8 cellular contexts compared by ENCODE assay signal in the genomic region with DNA sequence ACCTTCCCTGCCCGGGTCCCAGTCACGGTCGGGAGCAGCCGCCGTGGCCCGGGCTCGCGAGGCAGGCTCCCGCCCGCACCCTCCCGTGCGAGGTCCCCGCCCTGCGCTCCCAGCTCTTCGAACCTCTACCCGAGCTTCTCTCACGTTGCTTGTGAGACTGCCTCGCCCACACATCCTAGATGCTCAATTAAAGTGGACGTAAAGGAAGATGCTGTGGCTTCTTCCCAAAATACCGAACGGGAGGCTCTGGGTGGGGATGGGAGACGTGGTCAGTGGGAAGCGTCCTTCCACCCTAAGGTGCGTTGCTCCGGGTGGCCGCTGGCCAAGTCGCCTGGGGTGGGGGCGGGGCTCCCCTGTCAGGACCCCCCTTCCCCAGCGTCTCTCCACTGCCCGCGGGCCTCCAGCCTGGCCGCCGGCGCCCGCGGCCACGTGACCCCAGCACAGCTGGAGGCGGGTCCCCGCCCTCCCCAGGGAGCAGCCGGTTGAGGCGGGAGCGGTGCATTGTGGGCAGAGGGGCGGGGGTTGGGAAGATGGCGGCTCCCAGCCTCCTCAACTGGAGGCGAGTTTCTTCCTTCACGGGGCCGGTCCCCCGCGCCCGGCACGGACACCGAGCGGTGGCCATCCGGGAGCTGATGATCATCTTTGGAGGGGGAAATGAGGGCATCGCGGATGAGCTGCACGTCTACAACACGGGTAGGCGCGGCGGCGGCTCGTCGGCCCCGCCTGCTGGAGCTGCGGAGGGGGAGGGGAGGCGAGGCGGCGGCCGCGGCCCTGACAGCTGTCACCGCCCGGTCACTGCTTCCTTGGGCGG. TPM values are rescaled to one million over a fixed set of nuclear protein-coding genes. Genes with fewer than 3 reads are reported as not detected.
DNase-seq lines count a peak whose midpoint lies in the region; TF ChIP-seq lines count a peak whose summit lies in the region.

A gene (plus strand): TSS at position 501 of the 811 bp plus-strand sequence. CDS start 30 bp downstream, at position 531.

- H3K9me3 ChIP-seq in GM23248 (ENCODE audit: low read depth) (no peaks in the 10 kb centered on the region), stomach (no peaks in the 10 kb centered on the region)

- TF ChIP-seq CTCF in neural crest cell (conservative IDR thresholded peaks at IDR 0.05) (no peak), stomach (IDR thresholded peaks at IDR 0.05) (no peak)

- no peaks in the 10 kb centered on the region for H3K9me3 Mint-ChIP-seq in activated T-helper 2 cell treated with anti-CD3 and anti-CD28 coated beads, Interferon-gamma antibody, Interleukin-2, Interleukin-4, amounts not matched to agents 10 μg/mL and 5 μg/mL and 100 μg/mL, durations not matched to agents 14 hours and 24 hours and 36 hours
- H3K9me3 Mint-ChIP-seq in neural crest cell = no peaks in the 10 kb centered on the region

- H3K27ac ChIP-seq in GM23248 = peak within 1 kb of the TSS; percentile 84
- H3K27ac ChIP-seq in stomach = peak within 1 kb of the TSS; percentile 89 to 94 (median 90)

- no peak for TF ChIP-seq EP300 in stomach (IDR thresholded peaks at IDR 0.05)

- peaks cover 11% of the 10 kb centered on the region for H3F3A ChIP-seq in GM23248 (ENCODE audit: insufficient read depth)

- peak within 1 kb of the TSS; percentile 92 for H2AFZ ChIP-seq in GM23248

- in situ Hi-C loops in GM23248 (cut with MboI) = no loop called here

- H3K27ac Mint-ChIP-seq in activated T-helper 2 cell treated with anti-CD3 and anti-CD28 coated beads, Interferon-gamma antibody, Interleukin-2, Interleukin-4, amounts not matched to agents 10 μg/mL and 5 μg/mL and 100 μg/mL, durations not matched to agents 14 hours and 24 hours and 36 hours = peak within 1 kb of the TSS; percentile 80
- peak within 1 kb of the TSS; percentile 66 for H3K27ac Mint-ChIP-seq in neural crest cell (ENCODE audit: unreplicated experiment)

- peak within 1 kb of the TSS; percentile 94 for H3K4me3 Mint-ChIP-seq in activated T-helper 2 cell treated with anti-CD3 and anti-CD28 coated beads, Interferon-gamma antibody, Interleukin-2, Interleukin-4, amounts not matched to agents 10 μg/mL and 5 μg/mL and 100 μg/mL, durations not matched to agents 14 hours and 24 hours and 36 hours (ENCODE audit: low read depth)
- H3K4me3 Mint-ChIP-seq in neural crest cell = peak within 1 kb of the TSS; percentile 94

- intact Hi-C loops in activated T-helper 2 cell treated with anti-CD3 and anti-CD28 coated beads, Interferon-gamma antibody, Interleukin-2, Interleukin-4, amounts not matched to agents 10 μg/mL and 5 μg/mL and 100 μg/mL, durations not matched to agents 14 hours and 24 hours and 36 hours (cut with micrococcal nuclease) = loop anchor here (1.0 to 10.0 kb wide), 7 partner anchors 20 to 221 kb away; a partner anchor contains a TSS
- intact Hi-C loops in stomach (cut with DNase I; ENCODE audit: low total_unique reads) = no loop called here

- peaks cover 23% of the 10 kb centered on the region for H3K27me3 Mint-ChIP-seq in activated T-helper 2 cell treated with anti-CD3 and anti-CD28 coated beads, Interferon-gamma antibody, Interleukin-2, Interleukin-4, amounts not matched to agents 10 μg/mL and 5 μg/mL and 100 μg/mL, durations not matched to agents 14 hours and 24 hours and 36 hours (ENCODE audit: low read depth)
- peaks cover 21% of the 10 kb centered on the region for H3K27me3 Mint-ChIP-seq in neural crest cell (ENCODE audit: low read depth)

- H3K4me2 ChIP-seq in GM23248 (ENCODE audit: unreplicated experiment) = peak within 1 kb of the TSS; percentile 97

- H3K79me2 ChIP-seq in GM23248 (ENCODE audit: insufficient read depth) = peaks cover 66% of the 10 kb centered on the region

- 0 to 1% methylated on average over 39 to 66 of the region's 74 CpGs for WGBS in GM23248 (ENCODE audit: low coverage in 1 of 2, low lambda C conversion rate in 2 of 2, missing lambda C conversion rate in 2 of 2), 2 experiments
- 0 to 1% (median 0%) methylated on average over 26 to 74 of the region's 74 CpGs for WGBS in stomach, 5 donors

- H3K36me3 ChIP-seq in GM23248 (ENCODE audit: low read depth) (peaks cover 16% of the 10 kb centered on the region), stomach (peaks cover 0 to 28% (median 20%) of the 10 kb centered on the region in 4 donors)

- H3K4me1 Mint-ChIP-seq in activated T-helper 2 cell treated with anti-CD3 and anti-CD28 coated beads, Interferon-gamma antibody, Interleukin-2, Interleukin-4, amounts not matched to agents 10 μg/mL and 5 μg/mL and 100 μg/mL, durations not matched to agents 14 hours and 24 hours and 36 hours (ENCODE audit: low read depth) = peaks cover 27% of the 10 kb centered on the region
- H3K4me1 Mint-ChIP-seq in neural crest cell = peaks cover 14% of the 10 kb centered on the region

- no peaks in the 10 kb centered on the region for H4K20me1 ChIP-seq in GM23248 (ENCODE audit: insufficient read depth)

- no peaks in the 10 kb centered on the region for H3K9me2 ChIP-seq in GM23248 (ENCODE audit: insufficient read depth)

- DNase-seq in Daoy (ENCODE audit: low read depth) (peak; percentile 93), GM23248 (peak; percentile 97), Kasumi-1 (lab: John Stamatoyannopoulos, UW) (peak; percentile 72 to 79), RPMI8226 (peak; percentile 89), fibroblast of the conjunctiva (ENCODE audit: low read depth) (peak; percentile 73), neural crest cell (ENCODE audit: low read depth, low spot score) (peak; percentile 84), stomach (peak; percentile 91)
- peak; percentile 85 for DNase-seq in activated T-helper 2 cell treated with anti-CD3 and anti-CD28 coated beads, Interferon-gamma antibody, Interleukin-2, Interleukin-4, amounts not matched to agents 10 μg/mL and 5 μg/mL and 100 μg/mL, durations not matched to agents 14 hours and 24 hours and 36 hours (ENCODE audit: low spot score)

- H3K27me3 ChIP-seq in GM23248 (replicated peaks; ENCODE audit: insufficient read depth) (no peaks in the 10 kb centered on the region), stomach (peaks cover 0 to 5% (median 0%) of the 10 kb centered on the region in 3 donors)

- H3K4me1 ChIP-seq in GM23248 (ENCODE audit: insufficient read depth) (peaks cover 15% of the 10 kb centered on the region; the same call in 1 of the 2 replicates), stomach (peaks cover 15 to 51% (median 38%) of the 10 kb centered on the region in 4 donors)

- peak within 1 kb of the TSS; percentile 95 for H3K4me3 ChIP-seq in GM23248
- peak within 1 kb of the TSS; percentile 87 to 99 (median 96) for H3K4me3 ChIP-seq in stomach

- H3K9ac ChIP-seq in GM23248 = peak within 1 kb of the TSS; percentile 88

- H3K36me3 Mint-ChIP-seq in activated T-helper 2 cell treated with anti-CD3 and anti-CD28 coated beads, Interferon-gamma antibody, Interleukin-2, Interleukin-4, amounts not matched to agents 10 μg/mL and 5 μg/mL and 100 μg/mL, durations not matched to agents 14 hours and 24 hours and 36 hours (ENCODE audit: low read depth) = peaks cover 12% of the 10 kb centered on the region
- H3K36me3 Mint-ChIP-seq in neural crest cell (ENCODE audit: low read depth) = no peaks in the 10 kb centered on the region

- TF ChIP-seq POLR2A in stomach (IDR thresholded peaks at IDR 0.05) = no peak

RNA-seq across cellular contexts. Expression of the gene that starts here (rescaled TPM):
- total RNA-seq in Daoy (2014; rRNA removed; shearing (Covaris generic)) = 10.3 and 15.1 TPM in 2 replicates
- total RNA-seq in GM23248 (2014; rRNA removed; shearing (Covaris generic)) = 24.0 and 26.8 TPM in 2 replicates
- polyA plus RNA-seq in GM23248 (2016; fragmentation: Nextera tagmentation; extraction: Ambion mirVana) = 16.6 and 16.9 TPM in 2 replicates
- 8.7 and 9.1 TPM in 2 replicates for total RNA-seq in activated T-helper 2 cell treated with anti-CD3 and anti-CD28 coated beads, Interferon-gamma antibody, Interleukin-2, Interleukin-4, amounts not matched to agents 10 μg/mL and 5 μg/mL and 100 μg/mL, durations not matched to agents 14 hours and 24 hours and 36 hours
- 7.1 and 8.3 TPM in 2 replicates for total RNA-seq in neural crest cell
- total RNA-seq in stomach = 10 to 100 TPM in 4 of 5 donors, 1 to 10 TPM in 1; 2.9 to 50.1 (median 21.6) TPM
- polyA plus RNA-seq in stomach = 1 to 10 TPM; 4.4 to 7.0 (median 6.2) TPM

Comparison
In these comparisons a context has a peak if more than half of its experiments do, and no peak if none do; other contexts are left out.
1. Peak in every context shown above with its lines: DNase-seq, H3K4me3 ChIP-seq and H3K27ac ChIP-seq.